Comparison of ENCODE assay signal across 8 cellular contexts in the genomic region with DNA sequence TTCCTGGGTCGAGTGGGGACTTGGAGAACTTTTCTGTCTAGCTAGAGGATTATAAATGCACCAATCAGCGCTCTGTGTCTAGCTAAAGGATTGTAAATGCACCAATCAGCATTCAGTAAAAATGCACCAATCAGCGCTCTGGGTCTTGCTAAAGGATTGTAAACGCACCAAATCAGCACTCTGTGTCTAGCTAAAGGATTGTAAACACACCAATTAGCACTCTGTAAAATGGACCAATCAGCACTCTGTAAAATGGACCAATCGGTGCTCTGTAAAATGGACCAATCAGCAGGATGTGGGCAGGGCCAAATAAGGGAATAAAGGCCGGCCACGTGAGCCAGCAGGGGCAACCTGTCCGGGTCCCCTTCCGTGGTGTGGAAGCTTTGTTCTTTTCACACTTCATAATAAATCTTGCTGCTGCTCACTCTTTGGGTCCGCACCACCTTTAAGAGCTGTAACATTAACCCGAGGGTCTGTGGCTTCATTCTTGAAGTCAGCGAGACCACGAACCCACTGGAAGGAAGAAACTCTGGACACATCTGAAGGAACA. TPM values are rescaled to one million over a fixed set of nuclear protein-coding genes. Genes with fewer than 3 reads are reported as not detected.
DNase-seq lines count a peak whose midpoint lies in the region; ATAC-seq, FAIRE-seq and TF ChIP-seq lines count a peak whose summit lies in the region.
"Not testable (repeated sequence)": the region's sequence is repeated elsewhere in the genome, so short reads cannot be mapped to it uniquely, and the experiment has no call there.
"Had no signal": no experiment of that assay in that cellular context is flagged by ENCODE, and none has a peak within 500 bp of the region (broad histone marks: within the 10 kb centered on the region; RNA-seq: fewer than 3 reads in every experiment).

No MANE protein-coding gene starts in this region.

- peaks cover 74% of the 10 kb centered on the region for H3K79me2 ChIP-seq in DND-41 (ENCODE audit: insufficient read depth, low read length)
- H3K79me2 ChIP-seq in K562 (ENCODE audit: control insufficient read depth, insufficient read depth, low read length): not testable (repeated sequence)

- H3K9me1 ChIP-seq in K562 (ENCODE audit: control insufficient read depth, insufficient read depth, low read length): not testable (repeated sequence)

- CTCF ChIA-PET in K562 (lab: Yijun Ruan, JAX; ENCODE audit: low intra/inter-chr PET ratio): not testable (repeated sequence)

- not testable (repeated sequence) for H2AFZ ChIP-seq in DND-41 (ENCODE audit: low read depth, low read length); K562 (ENCODE audit: low read depth, low read length)

- not testable (repeated sequence) for H3K9me3 Mint-ChIP-seq in activated T-cell treated with anti-CD3 and anti-CD28 coated beads, Interleukin-2, amount 50 U/mL, for 24 hours; immature natural killer cell; natural killer cell; nephron progenitor cell

- not testable (repeated sequence) for H3K27me3 Mint-ChIP-seq in activated T-cell treated with anti-CD3 and anti-CD28 coated beads, Interleukin-2, amount 50 U/mL, for 24 hours; immature natural killer cell (ENCODE audit: low read depth in 3 of 3); natural killer cell (ENCODE audit: low read depth in 2 of 2); nephron progenitor cell (ENCODE audit: low read depth, poor library complexity)

- peaks cover 46% of the 10 kb centered on the region for H3K36me3 Mint-ChIP-seq in activated T-cell treated with anti-CD3 and anti-CD28 coated beads, Interleukin-2, amount 50 U/mL, for 24 hours (ENCODE audit: low read depth)
- not testable (repeated sequence) for H3K36me3 Mint-ChIP-seq in immature natural killer cell, natural killer cell
- peaks cover 54% of the 10 kb centered on the region for H3K36me3 Mint-ChIP-seq in nephron progenitor cell (ENCODE audit: low read depth)

- H3K4me2 ChIP-seq in BLaER1: peak overlapping the region; percentile 56
- not testable (repeated sequence) for H3K4me2 ChIP-seq in DND-41 (ENCODE audit: insufficient read depth, low read length); K562 (ENCODE audit: insufficient read depth, low read length)

- TF ChIP-seq RAD21 in K562 (CRISPR knock-in tag; conservative IDR thresholded peaks at IDR 0.05 in 1 of 2, IDR thresholded peaks at IDR 0.05 in 1 of 2): not testable (repeated sequence)

- H3K27ac Mint-ChIP-seq in activated T-cell treated with anti-CD3 and anti-CD28 coated beads, Interleukin-2, amount 50 U/mL, for 24 hours: peak overlapping the region; percentile 18
- peak overlapping the region in 3 of 6 donors; percentile 67 to 77 (median 75) for H3K27ac Mint-ChIP-seq in immature natural killer cell
- peak overlapping the region; percentile 66 to 68 for H3K27ac Mint-ChIP-seq in natural killer cell
- H3K27ac Mint-ChIP-seq in nephron progenitor cell: peak overlapping the region; percentile 32

- peaks cover 82% of the 10 kb centered on the region for H4K20me1 ChIP-seq in BLaER1
- peaks cover 11% of the 10 kb centered on the region for H4K20me1 ChIP-seq in DND-41 (ENCODE audit: insufficient read depth, low read length)
- H4K20me1 ChIP-seq in K562 (replicated peaks; ENCODE audit: control insufficient read depth, insufficient read depth, low read length): not testable (repeated sequence)

- not testable (repeated sequence) for H3K9me3 ChIP-seq in BLaER1; DND-41 (ENCODE audit: insufficient read depth, low read length, severe bottlenecking); K562 (replicated peaks; ENCODE audit: control insufficient read depth, insufficient read depth, low read depth, low read length)

- H3K9ac ChIP-seq in BLaER1; DND-41 (ENCODE audit: low read depth, low read length); K562 (ENCODE audit: insufficient read depth in 1 of 2, low read depth in 2 of 2, low read length in 2 of 2): not testable (repeated sequence)

- TF ChIP-seq CTCF in DND-41 (IDR thresholded peaks at IDR 0.05; ENCODE audit: borderline replicate concordance, extremely low read depth, low read length, poor library complexity, severe bottlenecking); K562 (IDR thresholded peaks at IDR 0.05 in 2 of 3, conservative IDR thresholded peaks at IDR 0.05 in 1 of 3; ENCODE audit: insufficient read depth in 2 of 3, low read depth in 1 of 3, low read length in 3 of 3); natural killer cell (IDR thresholded peaks at IDR 0.05); nephron progenitor cell (IDR thresholded peaks at IDR 0.05): not testable (repeated sequence)

- BruUV-seq in K562 (replicated peaks; lab: Mats Ljungman, UMichigan): not testable (repeated sequence)

- H3K4me3 ChIP-seq in BLaER1; DND-41 (ENCODE audit: low read depth in 1 of 2, low read length in 2 of 2); K562: not testable (repeated sequence)

- WGBS in K562 (ENCODE audit: insufficient coverage, low coverage, missing lambda C conversion rate): 80% methylated on average over 13 of the region's 13 CpGs

- DNase-seq in DND-41; activated T-cell treated with anti-CD3 and anti-CD28 coated beads, Interleukin-2, amount 50 U/mL, for 24 hours; K562 (ENCODE audit: extremely low read depth in 1 of 4, low spot score in 3 of 4); natural killer cell; nephron progenitor cell: not testable (repeated sequence)
- peak; percentile 8 to 37 (median 23) for DNase-seq in immature natural killer cell

- H3K4me1 ChIP-seq in BLaER1: peaks cover 14% of the 10 kb centered on the region
- not testable (repeated sequence) for H3K4me1 ChIP-seq in DND-41 (ENCODE audit: insufficient read depth, low read length); K562 (replicated peaks in 1 of 2; ENCODE audit: control insufficient read depth in 2 of 2, insufficient read depth in 2 of 2, low read length in 2 of 2)

- H3K27me3 ChIP-seq in BLaER1; DND-41 (ENCODE audit: insufficient read depth, low read length, poor library complexity); K562 (ENCODE audit: control insufficient read depth in 2 of 2, insufficient read depth in 2 of 2, low read length in 2 of 2): not testable (repeated sequence)

- not testable (repeated sequence) for TF ChIP-seq POLR2A in K562 (conservative IDR thresholded peaks at IDR 0.05)

- ATAC-seq in DND-41 (ENCODE audit: insufficient read depth, low read depth) (0 out of 3 replicates have a peak, but pooled peaks have one; percentile 20), natural killer cell (peak in 2 of 3 donors; percentile 45 to 53)
- not testable (repeated sequence) for ATAC-seq in K562

- peaks cover 45% of the 10 kb centered on the region for H3K4me1 Mint-ChIP-seq in activated T-cell treated with anti-CD3 and anti-CD28 coated beads, Interleukin-2, amount 50 U/mL, for 24 hours (ENCODE audit: low read depth)
- H3K4me1 Mint-ChIP-seq in immature natural killer cell (peaks cover 32 to 50% of the 10 kb centered on the region in 2 donors), natural killer cell (peaks cover 36 to 47% of the 10 kb centered on the region in 2 donors)
- H3K4me1 Mint-ChIP-seq in nephron progenitor cell: not testable (repeated sequence)

- intact Hi-C loops in K562 (cut with micrococcal nuclease); natural killer cell (cut with micrococcal nuclease): not testable (repeated sequence)

- in situ Hi-C loops in K562 (cut with MboI): loop anchor here (10.0 kb wide), 1 partner anchor 640 kb away; no protein-coding TSS in a partner anchor

- TF ChIP-seq EP300 in K562 (IDR thresholded peaks at IDR 0.05; ENCODE audit: low read length): not testable (repeated sequence)

- H3K36me3 ChIP-seq in BLaER1 (peaks cover 21% of the 10 kb centered on the region), DND-41 (ENCODE audit: insufficient read depth, low read length) (peaks cover 23% of the 10 kb centered on the region), K562 (ENCODE audit: control insufficient read depth, insufficient read depth, low read length) (peaks cover 17% of the 10 kb centered on the region; the same call in 2 of the 3 replicates)

- POLR2A ChIA-PET in K562 (lab: Yijun Ruan, JAX): interaction anchor here (1.1 kb wide), 1 partner anchor 16 kb away, joined by 3 read pairs; no protein-coding TSS in a partner anchor

- FAIRE-seq in K562 (lab: Jason Lieb, UNC): not testable (repeated sequence)

- not testable (repeated sequence) for H3K4me3 Mint-ChIP-seq in activated T-cell treated with anti-CD3 and anti-CD28 coated beads, Interleukin-2, amount 50 U/mL, for 24 hours; nephron progenitor cell
- peak overlapping the region in 3 of 5 donors; percentile 10 to 54 (median 38) for H3K4me3 Mint-ChIP-seq in immature natural killer cell
- H3K4me3 Mint-ChIP-seq in natural killer cell: peak overlapping the region; percentile 57

- not testable (repeated sequence) for H3K27ac ChIP-seq in BLaER1; DND-41 (ENCODE audit: low read length); K562 (ENCODE audit: extremely low read depth, low read depth, low read length)

RNA-seq across cellular contexts. Expression of a gene that starts 17.7 kb away (rescaled TPM):
- 16.8 and 37.2 TPM in 2 replicates for total RNA-seq in K562 (2011; cell fraction: chromatin; rRNA removed; ENCODE audit: low replicate concordance)
- total RNA-seq in K562 (2011; cell fraction: nucleolus; rRNA removed): 5.0 and 7.2 TPM in 2 replicates
- total RNA-seq in K562 (2011; cell fraction: nucleoplasm; rRNA removed): 13.6 and 14.5 TPM in 2 replicates
- total RNA-seq in K562 (2014; rRNA removed) (19.2 and 19.8 TPM in 2 replicates), K562 (2014; rRNA removed; fragmentation: Illumina TruSeq; extraction: Trizol) (44.6 and 48.5 TPM in 2 replicates), K562 (2015; rRNA removed; fragmentation: Illumina TruSeq; extraction: Trizol) (31.7 and 33.7 TPM in 2 replicates), K562 (2021) (30.5 and 32.8 TPM in 2 replicates), natural killer cell (10 to 100 TPM; 21.5 to 25.2 (median 21.8) TPM)
- polyA plus RNA-seq in K562 (2011; rRNA removed) (34.3 and 60.3 TPM in 2 replicates), K562 (2014; fragmentation: Illumina TruSeq; extraction: Trizol) (38.4 and 47.6 TPM in 2 replicates), K562 (2014; fragmentation: Nextera tagmentation; extraction: Ambion mirVana) (10 to 100 TPM; 51.8 to 54.8 TPM), K562 (2014; rRNA removed) (36.3 and 37.4 TPM in 2 replicates), immature natural killer cell (10 to 100 TPM; 13.6 to 19.2 (median 15.6) TPM)
- 13.0 and 21.2 TPM in 2 replicates for polyA plus RNA-seq in K562 (2011; cell fraction: cytosol; rRNA removed)
- 14.7 and 17.9 TPM in 2 replicates for polyA plus RNA-seq in K562 (2011; cell fraction: nucleus; rRNA removed)
- 25.7 and 30.4 TPM in 2 replicates for polyA plus RNA-seq in K562 (2012)
- 47.2 and 54.4 TPM in 2 replicates for polyA minus RNA-seq in K562 (2011; rRNA and poly(A)+ RNA removed)
- 12.9 and 21.0 TPM in 2 replicates for polyA minus RNA-seq in K562 (2011; cell fraction: cytosol; rRNA and poly(A)+ RNA removed)
- polyA minus RNA-seq in K562 (2011; cell fraction: nucleus; rRNA and poly(A)+ RNA removed): 8.3 and 13.2 TPM in 2 replicates

RNA-seq across cellular contexts. Expression of a gene that starts 17.7 kb away (rescaled TPM):
- total RNA-seq in K562 (2011; cell fraction: chromatin; rRNA removed; ENCODE audit: low replicate concordance): 12.3 and 38.0 TPM in 2 replicates
- total RNA-seq in K562 (2011; cell fraction: nucleolus; rRNA removed): 6.8 and 8.6 TPM in 2 replicates
- total RNA-seq in K562 (2011; cell fraction: nucleoplasm; rRNA removed): 17.7 and 24.4 TPM in 2 replicates
- total RNA-seq in K562 (2014; rRNA removed): 11.4 and 12.9 TPM in 2 replicates
- 21.2 and 24.9 TPM in 2 replicates for total RNA-seq in K562 (2014; rRNA removed; fragmentation: Illumina TruSeq; extraction: Trizol)
- total RNA-seq in K562 (2015; rRNA removed; fragmentation: Illumina TruSeq; extraction: Trizol): 19.2 and 19.4 TPM in 2 replicates
- total RNA-seq in K562 (2021): 19.0 and 21.8 TPM in 2 replicates
- polyA plus RNA-seq in K562 (2011; rRNA removed): 8.4 and 12.7 TPM in 2 replicates
- polyA plus RNA-seq in K562 (2011; cell fraction: cytosol; rRNA removed): 4.5 and 6.4 TPM in 2 replicates
- 7.3 and 7.4 TPM in 2 replicates for polyA plus RNA-seq in K562 (2011; cell fraction: nucleus; rRNA removed)
- 10.5 and 10.7 TPM in 2 replicates for polyA plus RNA-seq in K562 (2012)
- polyA plus RNA-seq in K562 (2014; fragmentation: Illumina TruSeq; extraction: Trizol): 16.4 and 21.7 TPM in 2 replicates
- polyA plus RNA-seq in K562 (2014; fragmentation: Nextera tagmentation; extraction: Ambion mirVana): 10 to 100 TPM; 12.3 to 13.0 TPM
- 9.5 and 10.2 TPM in 2 replicates for polyA plus RNA-seq in K562 (2014; rRNA removed)
- polyA minus RNA-seq in K562 (2011; rRNA and poly(A)+ RNA removed): 23.2 and 24.0 TPM in 2 replicates
- 7.2 and 7.9 TPM in 2 replicates for polyA minus RNA-seq in K562 (2011; cell fraction: cytosol; rRNA and poly(A)+ RNA removed)
- 10.4 and 13.1 TPM in 2 replicates for polyA minus RNA-seq in K562 (2011; cell fraction: nucleus; rRNA and poly(A)+ RNA removed)
- polyA plus RNA-seq in immature natural killer cell: 1 to 10 TPM in 2 of 3 donors, under 1 TPM in 1; 0.93 to 9.2 (median 5.4) TPM
- 10 to 100 TPM; 15.2 to 19.3 (median 19.3) TPM for total RNA-seq in natural killer cell

RNA-seq across cellular contexts. Expression of a gene that starts 48.0 kb away (rescaled TPM):
- not detected in 2 replicates for total RNA-seq in K562 (2011; cell fraction: chromatin; rRNA removed; ENCODE audit: low replicate concordance)
- not detected in 2 replicates for total RNA-seq in K562 (2011; cell fraction: nucleolus; rRNA removed)
- total RNA-seq in K562 (2011; cell fraction: nucleoplasm; rRNA removed): not detected in 2 replicates
- total RNA-seq in K562 (2014; rRNA removed): not detected in 2 replicates
- 0.11 TPM in 1 of 2 replicates, not detected in the other for total RNA-seq in K562 (2014; rRNA removed; fragmentation: Illumina TruSeq; extraction: Trizol)
- total RNA-seq in K562 (2015; rRNA removed; fragmentation: Illumina TruSeq; extraction: Trizol): 0.14 TPM in 1 of 2 replicates, not detected in the other
- total RNA-seq in K562 (2021): 0.22 TPM in 1 of 2 replicates, not detected in the other
- polyA plus RNA-seq in K562 (2011; rRNA removed): 0.05 and 0.11 TPM in 2 replicates
- polyA plus RNA-seq in K562 (2011; cell fraction: cytosol; rRNA removed): 0.04 TPM in 1 of 2 replicates, not detected in the other
- 0.18 TPM in 1 of 2 replicates, not detected in the other for polyA plus RNA-seq in K562 (2011; cell fraction: nucleus; rRNA removed)
- 0.04 and 0.43 TPM in 2 replicates for polyA plus RNA-seq in K562 (2012)
- polyA plus RNA-seq in K562 (2014; fragmentation: Illumina TruSeq; extraction: Trizol): 0.07 TPM in 1 of 2 replicates, not detected in the other
- under 1 TPM in 1 of 2 experiments, not detected in 1; 0.07 TPM for polyA plus RNA-seq in K562 (2014; fragmentation: Nextera tagmentation; extraction: Ambion mirVana)
- polyA plus RNA-seq in K562 (2014; rRNA removed): not detected in 2 replicates
- polyA minus RNA-seq in K562 (2011; rRNA and poly(A)+ RNA removed): 0.51 TPM in 1 of 2 replicates, not detected in the other
- polyA minus RNA-seq in K562 (2011; cell fraction: cytosol; rRNA and poly(A)+ RNA removed): not detected in 2 replicates
- polyA minus RNA-seq in K562 (2011; cell fraction: nucleus; rRNA and poly(A)+ RNA removed): not detected in 2 replicates
- 10 to 100 TPM in 1 of 3 donors, 1 to 10 TPM in 2; 7.7 to 18.2 (median 8.3) TPM for polyA plus RNA-seq in immature natural killer cell
- 10 to 100 TPM; 36.1 to 52.5 (median 49.0) TPM for total RNA-seq in natural killer cell
- total RNA-seq: G401 had no signal

Comparison
In these comparisons a context has a peak if more than half of its experiments do, and no peak if none do; other contexts are left out.
1. RNA of a gene that starts 48.0 kb away (total RNA-seq): 36.1 to 52.5 TPM in natural killer cell; 0.11 to 0.22 TPM in K562; every median in the first group is over 10 times any median in the second.